26 cellular contexts compared by ENCODE assay signal in genomic region chr9:136284311-136284710, GRCh38. TPM values are rescaled to one million over a fixed set of nuclear protein-coding genes. Genes with fewer than 3 reads are reported as not detected.
"Had no signal": no experiment of that assay in that cellular context is flagged by ENCODE, and none has a peak within 500 bp of the region (broad histone marks: within the 10 kb centered on the region; RNA-seq: fewer than 3 reads in every experiment).

No MANE protein-coding gene starts in this region.

- H3K27me3 Mint-ChIP-seq: natural killer cell treated with Interleukin-12 subunit alpha and Interleukin-12 subunit beta and Interleukin-15 and Interleukin-18, amount 100 ng/mL, for 72 hours; stimulated activated naive CD8-positive, alpha-beta T cell treated with anti-CD3 and anti-CD28 coated beads, Interleukin-15, Interleukin-2, amounts not matched to agents 100 ng/mL and 50 ng/mL, for 24 hours had no signal

- H3K27me3 ChIP-seq: uterus had no signal

- H3K79me2 ChIP-seq: parathyroid adenoma had no signal

- H3K9ac ChIP-seq: parathyroid adenoma had no signal

- H3K9me3 ChIP-seq: esophagus squamous epithelium, mucosa of descending colon, sigmoid colon, thoracic aorta, transverse colon, upper lobe of right lung, uterus had no signal

- H3K4me3 Mint-ChIP-seq: immature natural killer cell; mesothelial cell of epicardium; natural killer cell treated with Interleukin-12 subunit alpha and Interleukin-12 subunit beta and Interleukin-15 and Interleukin-18, amount 100 ng/mL, for 72 hours; neural crest cell; stimulated activated naive CD8-positive, alpha-beta T cell treated with anti-CD3 and anti-CD28 coated beads, Interleukin-15, Interleukin-2, amounts not matched to agents 100 ng/mL and 50 ng/mL, for 24 hours had no signal

- FAIRE-seq: endometrium, frontal cortex, keratinocyte had no signal

- H3K9me3 Mint-ChIP-seq: effector memory CD8-positive, alpha-beta T cell; immature natural killer cell; memory B cell; mesothelial cell of epicardium; naive B cell; natural killer cell treated with Interleukin-12 subunit alpha and Interleukin-12 subunit beta and Interleukin-15 and Interleukin-18, amount 100 ng/mL, for 72 hours; neural crest cell; stimulated activated naive B cell treated with anti-CD40 and anti-IgM and Interleukin-4, amounts not matched to agents 10 μg/mL and 1 μg/mL and 100 μg/mL, for 72 hours; stimulated activated naive CD8-positive, alpha-beta T cell treated with anti-CD3 and anti-CD28 coated beads, Interleukin-15, Interleukin-2, amounts not matched to agents 100 ng/mL and 50 ng/mL, for 24 hours had no signal

- H3K4me1 Mint-ChIP-seq: neural crest cell had no signal

- H3K4me1 ChIP-seq: uterus had no signal

- H3K4me3 ChIP-seq: lung, mucosa of descending colon had no signal

- DNase-seq: cortex of kidney, esophagus squamous epithelium had no signal

- H3K27ac ChIP-seq: esophagus squamous epithelium, parathyroid adenoma, sigmoid colon, upper lobe of right lung, uterus had no signal

- H3K36me3 ChIP-seq: esophagus squamous epithelium, sigmoid colon, thoracic aorta, transverse colon, upper lobe of right lung, uterus had no signal

- H3K36me3 Mint-ChIP-seq: immature natural killer cell; memory B cell; mesothelial cell of epicardium; naive B cell; natural killer cell treated with Interleukin-12 subunit alpha and Interleukin-12 subunit beta and Interleukin-15 and Interleukin-18, amount 100 ng/mL, for 72 hours; stimulated activated naive B cell treated with anti-CD40 and anti-IgM and Interleukin-4, amounts not matched to agents 10 μg/mL and 1 μg/mL and 100 μg/mL, for 72 hours had no signal

- H3K27ac Mint-ChIP-seq: effector memory CD8-positive, alpha-beta T cell; immature natural killer cell; memory B cell; mesothelial cell of epicardium; natural killer cell treated with Interleukin-12 subunit alpha and Interleukin-12 subunit beta and Interleukin-15 and Interleukin-18, amount 100 ng/mL, for 72 hours; progenitor cell of endocrine pancreas; stimulated activated naive CD8-positive, alpha-beta T cell treated with anti-CD3 and anti-CD28 coated beads, Interleukin-15, Interleukin-2, amounts not matched to agents 100 ng/mL and 50 ng/mL, for 24 hours had no signal

RNA-seq across cellular contexts. Expression of gene CCDC187, which starts 19.6 kb away (rescaled TPM):
- total RNA-seq: dermis microvascular lymphatic vessel endothelial cell; esophagus squamous epithelium; natural killer cell treated with Interleukin-12 subunit alpha and Interleukin-12 subunit beta and Interleukin-15 and Interleukin-18, amount 100 ng/mL, for 72 hours; osteoblast; sigmoid colon; thoracic aorta had no signal
- polyA plus RNA-seq: immature natural killer cell, liver had no signal
